7 cellular contexts compared by ENCODE assay signal in genomic region chr1:42777860-42778259, GRCh38. TPM values are rescaled to one million over a fixed set of nuclear protein-coding genes. Genes with fewer than 3 reads are reported as not detected.
A peak's percentile ranks its signal among the peaks of the same experiment; 100 is the strongest.
DNase-seq lines count a peak whose midpoint lies in the region; ATAC-seq and TF ChIP-seq lines count a peak whose summit lies in the region.

No MANE protein-coding gene starts in this region.

- no peak overlapping the region for H3K9ac ChIP-seq in mesendoderm (ENCODE audit: low read length)

- DNase-seq in DMS53 (lab: John Stamatoyannopoulos, UW) (peak; percentile 72), HEK293T (ENCODE audit: extremely low spot score) (peak; percentile 63), RWPE1 (ENCODE audit: low spot score) (peak; percentile 45), dermis microvascular lymphatic vessel endothelial cell (ENCODE audit: low read depth in 2 of 2) (peak; percentile 33 to 56), mesendoderm (peak; percentile 61)

- no peak overlapping the region for H4K8ac ChIP-seq in mesendoderm (ENCODE audit: low read depth, low read length)

- TF ChIP-seq CTCF in RWPE1 (conservative IDR thresholded peaks at IDR 0.05; ENCODE audit: low read depth) = peak; percentile 66

- POLR2A ChIA-PET in HEK293T (lab: Yijun Ruan, JAX) = interaction anchor here (0.8 to 7.2 kb wide), 3 partner anchors 11 to 68 kb away, joined by 3 to 44 read pairs (median 16); partner anchors contain the start of genes C1orf50, P3H1 and ZNF691
- POLR2A ChIA-PET in RWPE1 (lab: Yijun Ruan, JAX; ENCODE audit: low non-redundant PET) = no interaction called here

- H3K18ac ChIP-seq in mesendoderm (ENCODE audit: low read length) = no peak overlapping the region

- H3K27ac ChIP-seq in RWPE1 = no peak overlapping the region
- H3K27ac ChIP-seq in mesendoderm (ENCODE audit: low read depth, low read length) = no peak overlapping the region

- no peak overlapping the region for H3K4me3 ChIP-seq in mesendoderm (ENCODE audit: low read length)

- ATAC-seq in GM21528 (IDR thresholded peaks at IDR 0.05; ENCODE audit: low FRiP score, unreplicated experiment) = no peak
- ATAC-seq in GM18861 (IDR thresholded peaks at IDR 0.05; ENCODE audit: unreplicated experiment) = no peak

- no peak overlapping the region for H2BK15ac ChIP-seq in mesendoderm (replicated peaks; ENCODE audit: low read depth)

- peaks cover 6% of the 10 kb centered on the region for H3K36me3 ChIP-seq in mesendoderm (ENCODE audit: control insufficient read depth, insufficient read depth, low read length)

- H3K79me1 ChIP-seq in mesendoderm (ENCODE audit: low read length) = peaks cover 2% of the 10 kb centered on the region

- no peak overlapping the region for H2BK120ac ChIP-seq in mesendoderm (ENCODE audit: low read depth, low read length)

- no peaks in the 10 kb centered on the region for H3K27me3 ChIP-seq in mesendoderm (ENCODE audit: insufficient read depth, low read length, poor library complexity)

- no peak overlapping the region for H4K5ac ChIP-seq in mesendoderm (ENCODE audit: low read length)

- no peak overlapping the region for H3K4ac ChIP-seq in mesendoderm (ENCODE audit: low read depth, low read length)

- H3K23ac ChIP-seq in mesendoderm (ENCODE audit: low read length) = no peak overlapping the region

- H3K4me1 ChIP-seq in mesendoderm (ENCODE audit: control insufficient read depth, low read depth, low read length) = no peaks in the 10 kb centered on the region

- no peak overlapping the region for H3K4me2 ChIP-seq in mesendoderm (ENCODE audit: low read length)

- no peak overlapping the region for H2AK5ac ChIP-seq in mesendoderm (ENCODE audit: low read length)

- H3K56ac ChIP-seq in mesendoderm (ENCODE audit: low read length) = no peak overlapping the region

- H3K79me2 ChIP-seq in mesendoderm (ENCODE audit: control insufficient read depth, insufficient read depth, low read length) = no peaks in the 10 kb centered on the region

- no peak overlapping the region for H2BK5ac ChIP-seq in mesendoderm (ENCODE audit: low read length)

- CTCF ChIA-PET in HEK293T (lab: Yijun Ruan, JAX) (interaction anchor here (0.6 to 2.0 kb wide), 9 partner anchors 11 to 306 kb away, joined by 3 to 15 read pairs (median 3); partner anchors contain the start of genes C1orf50 and P3H1), RWPE1 (lab: Yijun Ruan, JAX) (interaction anchor here (0.6 to 1.4 kb wide), 5 partner anchors 132 to 297 kb away, joined by 3 to 6 read pairs (median 5); no protein-coding TSS in a partner anchor)

TF ChIP-seq in HEK293T, 16 proteins besides CTCF, POLR2A, EP300 and RAD21:
- TF ChIP-seq L3MBTL2 (conservative IDR thresholded peaks at IDR 0.05) = no peak
- no peak for TF ChIP-seq LEF1 (IDR thresholded peaks at IDR 0.05; ENCODE audit: borderline replicate concordance)
- TF ChIP-seq FOXM1 (IDR thresholded peaks at IDR 0.05; ENCODE audit: borderline replicate concordance) = no peak
- no peak for TF ChIP-seq SP1 (IDR thresholded peaks at IDR 0.05)
- TF ChIP-seq SUZ12 (IDR thresholded peaks at IDR 0.05) = no peak
- no peak for TF ChIP-seq FOXK2 (IDR thresholded peaks at IDR 0.05)
- TF ChIP-seq TARDBP (IDR thresholded peaks at IDR 0.05) = no peak
- TF ChIP-seq ZNF384 (IDR thresholded peaks at IDR 0.05) = no peak
- no peak for TF ChIP-seq FOXA1 (IDR thresholded peaks at IDR 0.05)

RNA-seq across cellular contexts. Expression of gene TMEM269, which starts 6.9 kb away (rescaled TPM):
- under 0.01 TPM in 1 of 2 replicates, not detected in the other for total RNA-seq in dermis microvascular lymphatic vessel endothelial cell
- polyA plus RNA-seq in mesendoderm (2013, experiment 1 of 2) = 0.06 TPM
- polyA plus RNA-seq in mesendoderm (2013, experiment 2 of 2) = 0.07 TPM

RNA-seq across cellular contexts. Expression of gene C1orf50, which starts 10.8 kb away (rescaled TPM):
- 3.2 and 3.7 TPM in 2 replicates for total RNA-seq in dermis microvascular lymphatic vessel endothelial cell
- 2.6 TPM for polyA plus RNA-seq in mesendoderm (2013, experiment 1 of 2)
- 2.4 TPM for polyA plus RNA-seq in mesendoderm (2013, experiment 2 of 2)

RNA-seq across cellular contexts. Expression of gene P3H1, which starts 11.0 kb away (rescaled TPM):
- total RNA-seq in dermis microvascular lymphatic vessel endothelial cell = 67.0 and 103 TPM in 2 replicates
- 27.0 TPM for polyA plus RNA-seq in mesendoderm (2013, experiment 1 of 2)
- polyA plus RNA-seq in mesendoderm (2013, experiment 2 of 2) = 27.9 TPM

RNA-seq across cellular contexts. Expression of gene CLDN19, which starts 37.8 kb away (rescaled TPM):
- total RNA-seq in dermis microvascular lymphatic vessel endothelial cell = not detected in 2 replicates
- polyA plus RNA-seq in mesendoderm (2013, experiment 1 of 2) = 3.5 TPM
- polyA plus RNA-seq in mesendoderm (2013, experiment 2 of 2) = 3.7 TPM

RNA-seq across cellular contexts. Expression of gene ERMAP, which starts 39.1 kb away (rescaled TPM):
- total RNA-seq in dermis microvascular lymphatic vessel endothelial cell = 6.0 and 7.6 TPM in 2 replicates
- polyA plus RNA-seq in mesendoderm (2013, experiment 1 of 2) = 2.8 TPM
- polyA plus RNA-seq in mesendoderm (2013, experiment 2 of 2) = 2.3 TPM
